ENCODE assay signal across 8 cellular contexts in the genomic region with DNA sequence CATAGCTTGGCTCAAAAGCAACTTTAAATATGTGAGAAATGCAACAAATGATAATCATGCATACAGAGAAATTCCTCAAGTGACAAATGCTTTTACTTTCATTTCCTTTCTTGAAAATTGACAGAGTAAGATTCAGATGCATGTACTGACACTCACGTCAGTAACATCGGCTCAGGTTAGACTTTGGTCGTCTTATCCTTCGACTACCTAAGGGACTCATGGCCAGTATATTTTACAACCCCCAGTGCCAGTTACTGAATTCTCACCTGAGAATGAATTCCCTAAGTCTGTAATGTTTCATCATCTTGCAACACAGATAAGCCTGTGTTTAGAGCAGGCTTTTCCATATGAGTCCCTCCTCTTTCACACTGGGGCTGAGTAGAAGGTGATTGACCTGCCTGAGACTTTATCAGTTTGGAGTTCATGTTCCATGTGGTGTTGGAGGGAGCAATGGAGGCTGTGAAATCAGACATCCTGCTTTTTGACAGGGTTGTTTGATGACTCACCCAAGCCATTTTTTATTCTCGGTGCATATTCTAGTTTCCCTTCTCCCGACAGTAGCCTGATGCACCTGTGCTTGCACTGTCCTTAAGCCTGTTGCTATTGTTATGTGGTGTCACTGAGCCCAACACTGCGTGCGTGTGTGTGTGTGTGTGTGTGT. TPM values are rescaled to one million over a fixed set of nuclear protein-coding genes. Genes with fewer than 3 reads are reported as not detected.
DNase-seq lines count a peak whose midpoint lies in the region; ATAC-seq and TF ChIP-seq lines count a peak whose summit lies in the region.

No MANE protein-coding gene starts in this region.

- peaks cover 22% of the 10 kb centered on the region for H3K9me3 Mint-ChIP-seq in T-helper 1 cell treated with Interleukin-12 subunit alpha and Interleukin-12 subunit beta and Interleukin-4 antibody, amounts not matched to agents 30 μg/mL and 1 μg/mL, for 36 hours
- peaks cover 16% of the 10 kb centered on the region for H3K9me3 Mint-ChIP-seq in nephron progenitor cell

- H3K27ac Mint-ChIP-seq in T-helper 1 cell treated with Interleukin-12 subunit alpha and Interleukin-12 subunit beta and Interleukin-4 antibody, amounts not matched to agents 30 μg/mL and 1 μg/mL, for 36 hours, result peak overlapping the region; percentile 79
- H3K27ac Mint-ChIP-seq in nephron progenitor cell, result no peak overlapping the region

- peak; percentile 53 for DNase-seq in AG10803 (ENCODE audit: low read depth)
- DNase-seq in iris pigment epithelial cell (ENCODE audit: low read depth), result peak; percentile 64
- DNase-seq in nephron progenitor cell, result no peak
- DNase-seq in dedifferentiated amniotic fluid mesenchymal stem cell (ENCODE audit: extremely low spot score), result no peak
- DNase-seq in Right ventricle myocardium inferior (ENCODE audit: missing footprints), result no peak

- H3K4me3 Mint-ChIP-seq in T-helper 1 cell treated with Interleukin-12 subunit alpha and Interleukin-12 subunit beta and Interleukin-4 antibody, amounts not matched to agents 30 μg/mL and 1 μg/mL, for 36 hours, result peak overlapping the region; percentile 50
- no peak overlapping the region for H3K4me3 Mint-ChIP-seq in nephron progenitor cell

- TF ChIP-seq CTCF in AG10803 (conservative IDR thresholded peaks at IDR 0.05; ENCODE audit: low read length) (no peak), nephron progenitor cell (IDR thresholded peaks at IDR 0.05) (no peak)

- peaks cover 24% of the 10 kb centered on the region for H3K27me3 Mint-ChIP-seq in T-helper 1 cell treated with Interleukin-12 subunit alpha and Interleukin-12 subunit beta and Interleukin-4 antibody, amounts not matched to agents 30 μg/mL and 1 μg/mL, for 36 hours (ENCODE audit: low read depth)
- peaks cover 25% of the 10 kb centered on the region for H3K27me3 Mint-ChIP-seq in nephron progenitor cell (ENCODE audit: low read depth, poor library complexity)

- H3K36me3 Mint-ChIP-seq in T-helper 1 cell treated with Interleukin-12 subunit alpha and Interleukin-12 subunit beta and Interleukin-4 antibody, amounts not matched to agents 30 μg/mL and 1 μg/mL, for 36 hours (ENCODE audit: low read depth), result peaks cover 14% of the 10 kb centered on the region
- no peaks in the 10 kb centered on the region for H3K36me3 Mint-ChIP-seq in nephron progenitor cell (ENCODE audit: low read depth)

- ATAC-seq in GM18858 (IDR thresholded peaks at IDR 0.05; ENCODE audit: unreplicated experiment), result peak; percentile 33
- peak; percentile 40 for ATAC-seq in HG03039 (IDR thresholded peaks at IDR 0.05; ENCODE audit: unreplicated experiment)
- ATAC-seq in Right ventricle myocardium inferior, result no peak

- intact Hi-C loops in Right ventricle myocardium inferior (cut with DNase I), result no loop called here

- H3K4me1 Mint-ChIP-seq in T-helper 1 cell treated with Interleukin-12 subunit alpha and Interleukin-12 subunit beta and Interleukin-4 antibody, amounts not matched to agents 30 μg/mL and 1 μg/mL, for 36 hours (ENCODE audit: low read depth), result peaks cover 28% of the 10 kb centered on the region
- no peaks in the 10 kb centered on the region for H3K4me1 Mint-ChIP-seq in nephron progenitor cell

- H3K4me3 ChIP-seq in AG10803 (ENCODE audit: low read length), result no peak overlapping the region

RNA-seq across cellular contexts. Expression of a gene that starts 30.5 kb away (rescaled TPM):
- total RNA-seq in Right ventricle myocardium inferior, result 5.0 TPM

Comparison
In these comparisons a context has a peak if more than half of its experiments do, and no peak if none do; other contexts are left out.
1. DNase-seq: peak in AG10803 (single experiment) and iris pigment epithelial cell (single experiment); none in nephron progenitor cell (single experiment), dedifferentiated amniotic fluid mesenchymal stem cell (single experiment) and Right ventricle myocardium inferior (single experiment).